In the genomic region with DNA sequence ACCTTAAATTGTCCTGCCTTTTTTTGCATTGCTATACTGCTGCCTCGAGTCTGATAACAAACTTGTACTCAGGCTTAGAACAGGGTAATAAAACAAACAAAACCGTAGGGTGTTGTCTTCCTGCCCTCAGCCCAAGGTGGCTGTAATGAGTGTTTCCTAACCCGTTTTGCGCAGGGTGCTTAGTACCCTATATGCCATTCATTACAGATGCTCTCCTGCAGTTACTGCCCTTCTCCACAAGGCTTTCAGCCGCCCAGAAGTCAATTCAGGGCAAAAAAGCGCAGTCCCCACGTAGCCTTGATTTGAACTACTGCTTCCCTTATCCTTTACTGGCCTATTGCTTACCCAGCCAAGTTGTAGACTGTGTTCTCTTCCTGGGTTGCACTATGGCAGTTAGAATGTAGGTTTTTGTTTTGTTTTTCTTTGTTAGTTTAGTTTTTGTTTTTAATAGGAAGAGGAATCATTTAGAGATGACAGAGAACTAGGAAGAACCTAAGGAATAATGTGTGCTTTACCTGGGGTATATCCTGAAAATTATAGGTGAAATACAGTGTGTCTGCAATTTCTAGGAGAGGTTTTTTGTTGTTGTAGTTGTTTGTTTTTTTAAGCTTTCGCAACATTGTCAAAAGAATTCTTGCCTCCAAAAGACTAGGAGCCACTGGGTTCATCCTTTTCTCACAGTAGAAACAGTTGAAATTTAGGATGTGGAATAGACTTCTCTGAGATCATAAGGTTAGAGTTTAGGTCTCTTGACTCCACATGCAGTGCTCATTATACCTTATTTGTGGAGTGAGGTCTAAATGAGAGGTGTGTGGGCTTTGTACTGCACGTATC, we compare ENCODE assay signal across 8 cellular contexts. TPM values are rescaled to one million over a fixed set of nuclear protein-coding genes. Genes with fewer than 3 reads are reported as not detected.
DNase-seq lines count a peak whose midpoint lies in the region; ATAC-seq, FAIRE-seq and TF ChIP-seq lines count a peak whose summit lies in the region.

No MANE protein-coding gene starts in this region.

- H3K27me3 ChIP-seq in RWPE2 (ENCODE audit: insufficient read depth, poor library complexity, severe bottlenecking) (no peaks in the 10 kb centered on the region), gastroesophageal sphincter (no peaks in the 10 kb centered on the region), parathyroid adenoma (ENCODE audit: control insufficient read depth, insufficient read depth, low read length) (no peaks in the 10 kb centered on the region)

- peaks cover 16% of the 10 kb centered on the region for H3K4me1 ChIP-seq in RWPE2 (ENCODE audit: insufficient read depth, poor library complexity, severe bottlenecking)
- peaks cover 9 to 38% (median 19%) of the 10 kb centered on the region in 3 donors for H3K4me1 ChIP-seq in gastroesophageal sphincter
- H3K4me1 ChIP-seq in parathyroid adenoma, result peaks cover 18% of the 10 kb centered on the region

- DNase-seq in DMS 273 (lab: John Stamatoyannopoulos, UW; ENCODE audit: unreplicated experiment) (peak; percentile 86), HK-2 (ENCODE audit: unreplicated experiment) (peak; percentile 33), RWPE2 (ENCODE audit: low spot score) (no peak), urothelium cell line (ENCODE audit: low spot score) (peak; percentile 70)
- DNase-seq in activated T-helper 9 cell treated with anti-CD3 and anti-CD28 coated beads, Interleukin-2, amount 50 U/mL, for 16 hours (ENCODE audit: low read depth), result peak; percentile 23

- TF ChIP-seq CTCF in RWPE2 (IDR thresholded peaks at IDR 0.05; ENCODE audit: poor library complexity, severe bottlenecking) (peak; percentile 74), gastroesophageal sphincter (IDR thresholded peaks at IDR 0.05) (peak; percentile 28 to 54 (median 52)), parathyroid adenoma (IDR thresholded peaks at IDR 0.05) (peak; percentile 57)

- FAIRE-seq in urothelium cell line (lab: Jason Lieb, UNC), result no peak

- H3K27ac ChIP-seq in RWPE2 (ENCODE audit: poor library complexity, severe bottlenecking), result peak overlapping the region; percentile 69
- H3K27ac ChIP-seq in gastroesophageal sphincter, result peak overlapping the region; percentile 81 to 94 (median 91)
- peak overlapping the region; percentile 90 for H3K27ac ChIP-seq in parathyroid adenoma

- peaks cover 42% of the 10 kb centered on the region for H3K36me3 ChIP-seq in RWPE2 (ENCODE audit: low read depth)
- peaks cover 0 to 23% of the 10 kb centered on the region in 2 donors for H3K36me3 ChIP-seq in gastroesophageal sphincter
- H3K36me3 ChIP-seq in parathyroid adenoma (ENCODE audit: control insufficient read depth, insufficient read depth, low read length), result no peaks in the 10 kb centered on the region

- WGBS in gastroesophageal sphincter (ENCODE audit: low coverage in 1 of 2), 2 donors, result 17 to 29% methylated on average over 8 to 9 of the region's 9 CpGs

- no peak for TF ChIP-seq EP300 in gastroesophageal sphincter (IDR thresholded peaks at IDR 0.05)

- no peak for TF ChIP-seq POLR2A in gastroesophageal sphincter (IDR thresholded peaks at IDR 0.05)

- H3K4me2 ChIP-seq in parathyroid adenoma (ENCODE audit: low read length), result peak overlapping the region; percentile 73

- ATAC-seq in GM19467 (IDR thresholded peaks at IDR 0.05; ENCODE audit: unreplicated experiment), result peak; percentile 46
- peak; percentile 54 for ATAC-seq in RWPE2 (ENCODE audit: low read depth)
- ATAC-seq in gastroesophageal sphincter, result peak; percentile 22

- H3K4me3 ChIP-seq in RWPE2 (ENCODE audit: severe bottlenecking), result peak overlapping the region; percentile 60
- peak overlapping the region; percentile 88 to 97 for H3K4me3 ChIP-seq in gastroesophageal sphincter
- peak overlapping the region; percentile 94 for H3K4me3 ChIP-seq in parathyroid adenoma (ENCODE audit: low read depth, low read length)

- H3K79me2 ChIP-seq in parathyroid adenoma, result peaks cover 10% of the 10 kb centered on the region

- H3K9me3 ChIP-seq in RWPE2 (ENCODE audit: severe bottlenecking) (no peaks in the 10 kb centered on the region), gastroesophageal sphincter (no peaks in the 10 kb centered on the region), parathyroid adenoma (ENCODE audit: control insufficient read depth, low read length) (no peaks in the 10 kb centered on the region)

- H3K9ac ChIP-seq in parathyroid adenoma, result no peak overlapping the region

- H2AFZ ChIP-seq in parathyroid adenoma, result peak overlapping the region; percentile 86

RNA-seq across cellular contexts. Expression of a gene that starts 1.3 kb away (rescaled TPM):
- total RNA-seq in gastroesophageal sphincter, result 10 to 100 TPM; 21.8 to 30.2 (median 24.2) TPM

RNA-seq across cellular contexts. Expression of a gene that starts 1.4 kb away (rescaled TPM):
- total RNA-seq in gastroesophageal sphincter, result 1 to 10 TPM; 2.4 to 5.1 (median 3.8) TPM

RNA-seq across cellular contexts. Expression of a gene that starts 41.3 kb away (rescaled TPM):
- total RNA-seq in gastroesophageal sphincter, result 10 to 100 TPM in 1 of 4 donors, 1 to 10 TPM in 3; 7.9 to 14.5 (median 8.6) TPM

RNA-seq across cellular contexts. Expression of a gene that starts 57.3 kb away (rescaled TPM):
- under 1 TPM in 1 of 4 donors, not detected in 3; 0.05 TPM for total RNA-seq in gastroesophageal sphincter
